ENCODE assay signal across 27 cellular contexts in genomic region chr1:181522864-181523263, GRCh38. TPM values are rescaled to one million over a fixed set of nuclear protein-coding genes. Genes with fewer than 3 reads are reported as not detected.
DNase-seq lines count a peak whose midpoint lies in the region; ATAC-seq, FAIRE-seq and TF ChIP-seq lines count a peak whose summit lies in the region.
"Had no signal": no experiment of that assay in that cellular context is flagged by ENCODE, and none has a peak within 500 bp of the region (broad histone marks: within the 10 kb centered on the region; RNA-seq: fewer than 3 reads in every experiment).

No MANE protein-coding gene starts in this region.

- no peak overlapping the region for H3K4me2 ChIP-seq in Karpas-422 (ENCODE audit: low read depth, low read length, poor library complexity, severe bottlenecking)

- ATAC-seq in GM19452 (IDR thresholded peaks at IDR 0.05; ENCODE audit: unreplicated experiment) (no peak), heart left ventricle (no peak)
- ATAC-seq: HCT116, K562 had no signal

- H3K27me3 Mint-ChIP-seq in nephron (ENCODE audit: low read depth): peaks cover 2% of the 10 kb centered on the region

- no peak overlapping the region for H3K4me3 ChIP-seq in Karpas-422 (ENCODE audit: low read length)
- H3K4me3 ChIP-seq in heart left ventricle: no peak overlapping the region
- H3K4me3 ChIP-seq: K562 had no signal

- H3K36me3 ChIP-seq in Karpas-422 (ENCODE audit: insufficient read depth, low read length) (no peaks in the 10 kb centered on the region), heart left ventricle (no peaks in the 10 kb centered on the region)
- H3K36me3 ChIP-seq: BE2C had no signal

- H3K9me2 ChIP-seq in Karpas-422 (replicated peaks; ENCODE audit: insufficient read depth, low read length): no peaks in the 10 kb centered on the region

- no peaks in the 10 kb centered on the region for H3K79me2 ChIP-seq in Karpas-422 (ENCODE audit: low read length)

- peaks cover 16% of the 10 kb centered on the region for H3K4me1 Mint-ChIP-seq in nephron
- H3K4me1 Mint-ChIP-seq: CD4-positive, CD25-positive, alpha-beta regulatory T cell; CD8-positive, alpha-beta memory T cell had no signal

- 56 to 68% (median 60%) methylated on average over 2 of the region's 2 CpGs for WGBS in heart left ventricle, 4 donors

- peaks cover 2% of the 10 kb centered on the region for H3K9me3 Mint-ChIP-seq in nephron

- FAIRE-seq in GM12892 (lab: Jason Lieb, UNC) (peak; percentile 33), GM18507 (lab: Jason Lieb, UNC) (peak; percentile 5)
- FAIRE-seq: A204.1, GM12891, HTR-8/SVneo, K562 had no signal

- no peaks in the 10 kb centered on the region for H3K36me3 Mint-ChIP-seq in nephron (ENCODE audit: low read depth)
- H3K36me3 Mint-ChIP-seq: CD4-positive, CD25-positive, alpha-beta regulatory T cell had no signal

- H3K27me3 ChIP-seq in Karpas-422 (ENCODE audit: low read length): no peaks in the 10 kb centered on the region
- peaks cover 0 to 5% (median 0%) of the 10 kb centered on the region in 9 donors for H3K27me3 ChIP-seq in heart left ventricle
- H3K27me3 ChIP-seq: BE2C had no signal

- DNase-seq in GM12892 (ENCODE audit: insufficient read length) (no peak), GM18507 (ENCODE audit: extremely low spot score, insufficient read length, low read depth) (no peak), Karpas-422 (no peak), heart left ventricle (no peak), UCSD-AML1 (lab: John Stamatoyannopoulos, UW; ENCODE audit: unreplicated experiment) (no peak)
- DNase-seq: ACHN; BE2C; C1 segment of cervical spinal cord; CD4-positive, CD25-positive, alpha-beta regulatory T cell; CD8-positive, alpha-beta memory T cell; COR-L47; DMS 273 treated with DMSO at 0.1 percent for 48 hours; DMS53; DND-41; EL; GOT3; H7; HFFc6; IMR-90 had no signal

- peak overlapping the region in 2 of 3 experiments; percentile 62 to 68 for H3K27ac Mint-ChIP-seq in nephron
- H3K27ac Mint-ChIP-seq: CD8-positive, alpha-beta memory T cell; HFFc6 had no signal

- H3K9me3 ChIP-seq in Karpas-422 (ENCODE audit: low read length): no peaks in the 10 kb centered on the region
- peaks cover 0 to 10% (median 0%) of the 10 kb centered on the region in 12 donors for H3K9me3 ChIP-seq in heart left ventricle
- H3K9me3 ChIP-seq: BE2C had no signal

- H3K4me1 ChIP-seq in Karpas-422 (ENCODE audit: low read length): no peaks in the 10 kb centered on the region
- peaks cover 0 to 5% (median 0%) of the 10 kb centered on the region in 12 donors for H3K4me1 ChIP-seq in heart left ventricle
- H3K4me1 ChIP-seq: BE2C had no signal

- H3K4me3 Mint-ChIP-seq in nephron: no peak overlapping the region
- H3K4me3 Mint-ChIP-seq: CD4-positive, CD25-positive, alpha-beta regulatory T cell; HFFc6 had no signal

- TF ChIP-seq CTCF in nephron (IDR thresholded peaks at IDR 0.05; ENCODE audit: unreplicated experiment in 3 of 3) (no peak), heart left ventricle (IDR thresholded peaks at IDR 0.05) (no peak)

- H3K9ac ChIP-seq in Karpas-422 (ENCODE audit: low read length): no peak overlapping the region

- H4K20me1 ChIP-seq in Karpas-422 (ENCODE audit: insufficient read depth, low read depth, low read length): no peaks in the 10 kb centered on the region

- intact Hi-C loops in heart left ventricle (cut with DNase I): no loop called here

- 0 out of 2 replicates have a peak overlapping the region, but pooled peaks have one; percentile 21 for H2AFZ ChIP-seq in Karpas-422 (ENCODE audit: low read length)

- H3K27ac ChIP-seq in Karpas-422 (ENCODE audit: low read length) (no peak overlapping the region), heart left ventricle (no peak overlapping the region)

- TF ChIP-seq POLR2A in GM12892 (IDR thresholded peaks at IDR 0.05; ENCODE audit: low read depth, low read length): no peak
- TF ChIP-seq POLR2A in heart left ventricle (IDR thresholded peaks at IDR 0.05): no peak

RNA-seq across cellular contexts. Expression of gene CACNA1E, which starts 39.5 kb away (rescaled TPM):
- 16.9 TPM for polyA plus RNA-seq in GM12892 (2012; ENCODE audit: missing spikeins)
- 0.07 TPM in 1 of 2 replicates, not detected in the other for total RNA-seq in Karpas-422 (2014; rRNA removed; shearing (Covaris generic); ENCODE audit: low replicate concordance)
- 1 to 10 TPM in 1 of 9 donors, under 1 TPM in 8; 0.02 to 1.9 (median 0.13) TPM for total RNA-seq in heart left ventricle
- under 1 TPM; 0.03 to 0.08 TPM for polyA plus RNA-seq in heart left ventricle
- total RNA-seq: CD4-positive, CD25-positive, alpha-beta regulatory T cell; CD8-positive, alpha-beta memory T cell; G401; HFFc6; IMR-90 had no signal
- polyA plus RNA-seq: CD4-positive, CD25-positive, alpha-beta regulatory T cell; CD8-positive, alpha-beta memory T cell; IMR-90; K562 had no signal
